Comparison of ENCODE assay signal across 10 cellular contexts in genomic region chr10:112955736-112956421, GRCh38. TPM values are rescaled to one million over a fixed set of nuclear protein-coding genes. Genes with fewer than 3 reads are reported as not detected.
A peak's percentile ranks its signal among the peaks of the same experiment; 100 is the strongest.
DNase-seq lines count a peak whose midpoint lies in the region; ATAC-seq and TF ChIP-seq lines count a peak whose summit lies in the region.
"Had no signal": no experiment of that assay in that cellular context is flagged by ENCODE, and none has a peak within 500 bp of the region (broad histone marks: within the 10 kb centered on the region; RNA-seq: fewer than 3 reads in every experiment).

No MANE protein-coding gene starts in this region.

- TF ChIP-seq CTCF in HCT116 (IDR thresholded peaks at IDR 0.05 in 2 of 3, conservative IDR thresholded peaks at IDR 0.05 in 1 of 3; ENCODE audit: borderline replicate concordance in 1 of 3, insufficient read depth in 1 of 3, low read depth in 2 of 3, low read length in 2 of 3) (no peak), spleen (IDR thresholded peaks at IDR 0.05 in 8 of 11, conservative IDR thresholded peaks at IDR 0.05 in 3 of 11) (no peak)

- H3K4me2 ChIP-seq in HCT116 (ENCODE audit: low read length), result peak overlapping the region; percentile 83

- ATAC-seq in HCT116 (no peak), GM18520 (IDR thresholded peaks at IDR 0.05; ENCODE audit: unreplicated experiment) (no peak), GM18517 (IDR thresholded peaks at IDR 0.05; ENCODE audit: unreplicated experiment) (no peak)

- peaks cover 95% of the 10 kb centered on the region for H3K79me2 ChIP-seq in HCT116 (ENCODE audit: insufficient read depth, low read length)

- TF ChIP-seq POLR2A in HCT116 (IDR thresholded peaks at IDR 0.05; ENCODE audit: borderline replicate concordance, extremely low read depth, insufficient read depth, insufficient read length) (no peak), spleen (IDR thresholded peaks at IDR 0.05) (no peak)

- H3K4me3 ChIP-seq in HCT116 (replicated peaks in 1 of 2; ENCODE audit: low read depth in 1 of 2, low read length in 2 of 2) (peak overlapping the region; percentile 73 to 78), spleen (peak overlapping the region in 6 of 8 donors; percentile 11 to 88 (median 15))

- H3K4me1 ChIP-seq in HCT116 (ENCODE audit: control insufficient read depth in 1 of 2, insufficient read depth in 2 of 2, low read length in 2 of 2), result peaks cover 74 to 81% of the 10 kb centered on the region in 2 experiments
- H3K4me1 ChIP-seq in spleen, result peaks cover 6 to 91% (median 42%) of the 10 kb centered on the region in 6 donors

- RAD21 ChIA-PET in HCT116 (lab: Charles Lee; ENCODE audit: low non-redundant PET in 1 of 2, low total read pairs in 2 of 2, uncharacterized antibody in 2 of 2, unreplicated experiment in 2 of 2), result interaction anchor here (0.6 to 0.7 kb wide), 2 partner anchors 118 to 129 kb away, joined by 3 to 4 read pairs; no protein-coding TSS in a partner anchor

- no peak for TF ChIP-seq RAD21 in HCT116 (IDR thresholded peaks at IDR 0.05; ENCODE audit: low read depth)

- intact Hi-C loops in HCT116 (cut with micrococcal nuclease), result loop anchor here (1.0 to 10.0 kb wide), 3 partner anchors 213 to 571 kb away; no protein-coding TSS in a partner anchor
- intact Hi-C loops in spleen (cut with DNase I; ENCODE audit: low total_unique reads), result no loop called here

- H3K9ac ChIP-seq in HCT116 (ENCODE audit: low read length), result peak overlapping the region; percentile 92

- POLR2A ChIA-PET in HCT116 (lab: Charles Lee), result interaction anchor here (0.7 to 0.9 kb wide), 2 partner anchors 22 to 124 kb away, joined by 3 read pairs; no protein-coding TSS in a partner anchor

- H3K27me3 ChIP-seq in HCT116 (ENCODE audit: insufficient read depth, low read length) (no peaks in the 10 kb centered on the region), spleen (replicated peaks in 1 of 7) (peaks cover 0 to 56% (median 15%) of the 10 kb centered on the region in 7 donors)

- DNase-seq in HCT116 (ENCODE audit: low read depth, low spot score), result no peak
- DNase-seq in astrocyte of the hippocampus (ENCODE audit: low read depth, low spot score), result peak; percentile 58
- peak; percentile 59 for DNase-seq in iris pigment epithelial cell (ENCODE audit: low read depth)
- DNase-seq in spleen, result no peak
- DNase-seq in NCI-H1436 treated with DMSO at 0.1 percent for 48 hours (lab: John Stamatoyannopoulos, UW), result no peak
- DNase-seq in GDM1 (lab: John Stamatoyannopoulos, UW), result no peak
- DNase-seq: activated gamma-delta T cell, NCI-H446 had no signal

- H3K36me3 ChIP-seq in HCT116 (ENCODE audit: control insufficient read depth in 1 of 2, insufficient read depth in 2 of 2, low read length in 2 of 2), result peaks cover 20 to 48% of the 10 kb centered on the region in 2 experiments
- no peaks in the 10 kb centered on the region for H3K36me3 ChIP-seq in spleen

- no peaks in the 10 kb centered on the region for H3K9me2 ChIP-seq in HCT116 (ENCODE audit: insufficient read depth)

- WGBS in spleen, 5 donors, result 9 to 21% (median 15%) methylated on average over 11 of the region's 11 CpGs

- no TSS peak for BruUV-seq in HCT116 (replicated peaks; lab: Mats Ljungman, UMichigan)

- H2AFZ ChIP-seq in HCT116 (ENCODE audit: low read depth, low read length, poor library complexity, severe bottlenecking), result no peak overlapping the region

- H3K9me3 ChIP-seq in HCT116 (ENCODE audit: control insufficient read depth in 1 of 2, insufficient read depth in 1 of 2, low read depth in 1 of 2, low read length in 2 of 2) (no peaks in the 10 kb centered on the region), spleen (no peaks in the 10 kb centered on the region)

- H3K27ac ChIP-seq in HCT116 (ENCODE audit: low read depth, low read length) (peak overlapping the region; percentile 100), spleen (peak overlapping the region in 6 of 8 donors; percentile 12 to 91 (median 72))

- no peaks in the 10 kb centered on the region for H4K20me1 ChIP-seq in HCT116 (ENCODE audit: insufficient read depth)

- CTCF ChIA-PET in HCT116 (lab: Charles Lee), result no interaction called here

TF ChIP-seq in HCT116, 20 proteins besides CTCF, POLR2A, EP300 and RAD21:
- no peak for TF ChIP-seq YY1 (IDR thresholded peaks at IDR 0.05; ENCODE audit: extremely low read depth, insufficient replicate concordance, low read depth, low read length)
- TF ChIP-seq TCF7L2 (IDR thresholded peaks at IDR 0.05; ENCODE audit: borderline replicate concordance, extremely low read depth, insufficient read depth, insufficient read length), result no peak
- TF ChIP-seq POLR2AphosphoS5 (IDR thresholded peaks at IDR 0.05; ENCODE audit: low read depth, low read length), result peak; percentile 50
- TF ChIP-seq REST (IDR thresholded peaks at IDR 0.05; ENCODE audit: low read depth), result no peak
- TF ChIP-seq ATF3 (IDR thresholded peaks at IDR 0.05), result no peak
- no peak for TF ChIP-seq CBX3 (IDR thresholded peaks at IDR 0.05; ENCODE audit: low read depth)

RNA-seq across cellular contexts. Expression of gene TCF7L2, which starts 5.8 kb away (rescaled TPM):
- total RNA-seq in HCT116 (2021; ENCODE audit: unreplicated experiment) (164 TPM), spleen (10 to 100 TPM; 19.5 to 85.6 (median 40.1) TPM)
- polyA plus RNA-seq in HCT116 (2012), result 120 and 126 TPM in 2 replicates
- polyA plus RNA-seq in spleen, result 10 to 100 TPM in 1 of 3 donors, 1 to 10 TPM in 2; 4.6 to 11.4 (median 6.0) TPM

Comparison
In these comparisons a context has a peak if more than half of its experiments do, and no peak if none do; other contexts are left out.
1. DNase-seq: peak in astrocyte of the hippocampus (single experiment) and iris pigment epithelial cell (single experiment); none in HCT116 (single experiment), spleen (single experiment), NCI-H1436 treated with DMSO at 0.1 percent for 48 hours (single experiment) and GDM1 (single experiment).